In genomic region chr2:219824996-219825395, GRCh38 we compare ENCODE assay signal across 21 cellular contexts.
"Had no signal": no experiment of that assay in that cellular context is flagged by ENCODE, and none has a peak within 500 bp of the region (broad histone marks: within the 10 kb centered on the region; RNA-seq: fewer than 3 reads in every experiment).

No MANE protein-coding gene starts in this region.

- DNase-seq: KBM-7; MV-4-11; NCI-H1048; NCI-H1105; NCI-H1417; NCI-H1436 treated with DMSO at 0.1 percent for 48 hours; NCI-H1694; NCI-H187 treated with DMSO at 0.1 percent for 48 hours; NCI-H2029 treated with DMSO at 0.1 percent for 48 hours; NCI-H2171; NCI-H226; NCI-H446; NCI-H510A; NCI-H524 treated with DMSO at 0.1 percent for 48 hours; NCI-H69; NCI-H774; NK-92 treated with Interleukin-12 subunit alpha and Interleukin-12 subunit beta, amount 100 ng/mL, for 24 hours; PC-3; SHP77; SK-N-SH had no signal

- ATAC-seq: Panc1, PC-3 had no signal

- H3K9me3 ChIP-seq: SK-N-SH had no signal
